ENCODE assay signal across 8 cellular contexts in genomic region chr16:88193706-88194396, GRCh38.
DNase-seq lines count a peak whose midpoint lies in the region; ATAC-seq, FAIRE-seq and TF ChIP-seq lines count a peak whose summit lies in the region.
"Not testable (repeated sequence)": the region's sequence is repeated elsewhere in the genome, so short reads cannot be mapped to it uniquely, and the experiment has no call there.

No MANE protein-coding gene starts in this region.

- H3K4me1 ChIP-seq in right cardiac atrium (ENCODE audit: control insufficient read depth, insufficient read depth, low read length); neural progenitor cell: not testable (repeated sequence)

- H3K79me2 ChIP-seq in neural progenitor cell (ENCODE audit: low read depth) = not testable (repeated sequence)

- intact Hi-C loops in right cardiac atrium (cut with DNase I) = loop anchor here (10.0 kb wide), 3 partner anchors 191 to 331 kb away; partner anchors contain the start of gene ZNF469 (in 1 of the 4)

- H3K4me1 Mint-ChIP-seq in activated CD4-positive, alpha-beta T cell treated with anti-CD3 and anti-CD28 coated beads, Interleukin-2, amount 10 ng/mL, durations not matched to agents 7 days and 5 days; central memory CD8-positive, alpha-beta T cell: not testable (repeated sequence)
- H3K4me1 Mint-ChIP-seq in neural progenitor cell = peaks cover 25% of the 10 kb centered on the region

- not testable (repeated sequence) for H3K27ac ChIP-seq in right cardiac atrium (ENCODE audit: low read length); neural progenitor cell

- H3K4me2 ChIP-seq in neural progenitor cell = not testable (repeated sequence)

- H3K27me3 ChIP-seq in right cardiac atrium (ENCODE audit: control insufficient read depth, insufficient read depth); neural progenitor cell: not testable (repeated sequence)

- peak; percentile 99 for FAIRE-seq in HTR-8/SVneo (lab: Jason Lieb, UNC)

- TF ChIP-seq CTCF in neural progenitor cell (IDR thresholded peaks at IDR 0.05) = peak; percentile 63

- DNase-seq in COLO668 (lab: John Stamatoyannopoulos, UW; ENCODE audit: unreplicated experiment) (peak; percentile 66), NCI-H82 (lab: John Stamatoyannopoulos, UW) (peak; percentile 40), right cardiac atrium (peak; percentile 67 to 88 (median 85)), neural progenitor cell (ENCODE audit: low spot score) (peak; percentile 77)
- DNase-seq in HTR-8/SVneo (ENCODE audit: insufficient read length, low spot score) = not testable (repeated sequence)
- DNase-seq in activated CD4-positive, alpha-beta T cell treated with anti-CD3 and anti-CD28 coated beads, Interleukin-2, amount 10 ng/mL, durations not matched to agents 7 days and 5 days = peak; percentile 15
- peak in 1 of 2 donors; percentile 12 for DNase-seq in central memory CD8-positive, alpha-beta T cell (ENCODE audit: low spot score in 2 of 2)
- DNase-seq in stimulated activated naive CD4-positive, alpha-beta T cell treated with Interleukin-2 at 50 U/mL for 16 hours (lab: John Stamatoyannopoulos, UW) = peak; percentile 4

- H3K4me3 ChIP-seq in right cardiac atrium (ENCODE audit: low read length); neural progenitor cell: not testable (repeated sequence)

- peak; percentile 56 for ATAC-seq in central memory CD8-positive, alpha-beta T cell (replicated peaks; ENCODE audit: extremely low read depth, poor library complexity, severe bottlenecking)
- ATAC-seq in right cardiac atrium = peak; percentile 91 to 93

- 39% methylated on average over 15 of the region's 15 CpGs for WGBS in right cardiac atrium

- H3K36me3 ChIP-seq in neural progenitor cell = not testable (repeated sequence)

- not testable (repeated sequence) for H3K4me3 Mint-ChIP-seq in activated CD4-positive, alpha-beta T cell treated with anti-CD3 and anti-CD28 coated beads, Interleukin-2, amount 10 ng/mL, durations not matched to agents 7 days and 5 days; central memory CD8-positive, alpha-beta T cell; neural progenitor cell

- not testable (repeated sequence) for H3K27ac Mint-ChIP-seq in activated CD4-positive, alpha-beta T cell treated with anti-CD3 and anti-CD28 coated beads, Interleukin-2, amount 10 ng/mL, durations not matched to agents 7 days and 5 days; central memory CD8-positive, alpha-beta T cell (ENCODE audit: low read depth); neural progenitor cell

- H3K27me3 Mint-ChIP-seq in activated CD4-positive, alpha-beta T cell treated with anti-CD3 and anti-CD28 coated beads, Interleukin-2, amount 10 ng/mL, durations not matched to agents 7 days and 5 days; central memory CD8-positive, alpha-beta T cell: not testable (repeated sequence)
- peaks cover 18% of the 10 kb centered on the region for H3K27me3 Mint-ChIP-seq in neural progenitor cell (ENCODE audit: insufficient read depth, low read depth)

- not testable (repeated sequence) for H3K9me3 Mint-ChIP-seq in activated CD4-positive, alpha-beta T cell treated with anti-CD3 and anti-CD28 coated beads, Interleukin-2, amount 10 ng/mL, durations not matched to agents 7 days and 5 days; central memory CD8-positive, alpha-beta T cell
- peaks cover 16% of the 10 kb centered on the region for H3K9me3 Mint-ChIP-seq in neural progenitor cell

- CTCF ChIA-PET in activated CD4-positive, alpha-beta T cell treated with anti-CD3 and anti-CD28 coated beads, Interleukin-2, amount 10 ng/mL, durations not matched to agents 7 days and 5 days (lab: Charles Lee) = interaction anchor here (0.6 to 0.7 kb wide), 3 partner anchors 20 to 376 kb away, joined by 3 read pairs; partner anchors contain the start of gene ZC3H18

- POLR2A ChIA-PET in activated CD4-positive, alpha-beta T cell treated with anti-CD3 and anti-CD28 coated beads, Interleukin-2, amount 10 ng/mL, durations not matched to agents 7 days and 5 days (lab: Charles Lee) = not testable (repeated sequence)

- not testable (repeated sequence) for H3K9ac ChIP-seq in neural progenitor cell

- not testable (repeated sequence) for H3F3A ChIP-seq in neural progenitor cell (ENCODE audit: low read depth)

- not testable (repeated sequence) for H3K36me3 Mint-ChIP-seq in activated CD4-positive, alpha-beta T cell treated with anti-CD3 and anti-CD28 coated beads, Interleukin-2, amount 10 ng/mL, durations not matched to agents 7 days and 5 days (ENCODE audit: low read depth); central memory CD8-positive, alpha-beta T cell (ENCODE audit: insufficient read depth); neural progenitor cell

- not testable (repeated sequence) for H3K9me3 ChIP-seq in right cardiac atrium (ENCODE audit: control insufficient read depth, low read length); neural progenitor cell (ENCODE audit: low read depth)

- H2AFZ ChIP-seq in neural progenitor cell (replicated peaks) = peak overlapping the region; percentile 42

- not testable (repeated sequence) for H4K20me1 ChIP-seq in neural progenitor cell (ENCODE audit: low read depth)
